In the genomic region with DNA sequence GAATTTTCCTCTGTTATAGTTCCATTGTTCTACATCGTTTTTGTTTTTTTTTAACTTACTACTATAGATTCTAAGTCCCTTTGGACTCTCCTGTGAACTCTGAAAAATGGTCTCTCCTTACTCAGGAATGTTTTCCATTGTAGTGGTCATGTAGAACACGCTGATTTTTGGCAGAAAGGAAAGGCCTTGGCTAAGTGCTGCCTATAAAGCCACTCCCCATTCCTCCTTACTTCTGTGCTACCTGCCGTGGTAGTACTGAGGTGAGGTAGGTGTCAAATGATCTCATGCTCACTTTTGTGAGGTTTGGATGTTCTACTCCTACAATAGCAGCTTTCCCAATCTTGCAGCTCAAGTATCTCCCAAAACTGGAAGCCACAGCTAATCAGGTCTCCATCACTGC, we compare ENCODE assay signal across 8 cellular contexts.
"Had no signal": no experiment of that assay in that cellular context is flagged by ENCODE, and none has a peak within 500 bp of the region (broad histone marks: within the 10 kb centered on the region; RNA-seq: fewer than 3 reads in every experiment).

No MANE protein-coding gene starts in this region.

- H3K4me1 ChIP-seq: HAP-1 had no signal

- H3K27ac Mint-ChIP-seq: GM23338, HFFc6 had no signal

- ATAC-seq: GM23338, HCT116, K562 had no signal

- DNase-seq: H7, HFFc6, IMR-90 had no signal

- H3K9me3 ChIP-seq: HAP-1 had no signal

- H3K36me3 ChIP-seq: HAP-1 had no signal

- H3K4me3 ChIP-seq: GM23338, HAP-1, K562 had no signal

- H3K27ac ChIP-seq: HL-60 had no signal

- H3K4me2 ChIP-seq: GM23338 had no signal

- H2AFZ ChIP-seq: GM23338 had no signal

- H3K4me3 Mint-ChIP-seq: GM23338, HFFc6 had no signal
